6 cellular contexts compared by ENCODE assay signal in genomic region chr7:6830026-6830425, GRCh38. TPM values are rescaled to one million over a fixed set of nuclear protein-coding genes. Genes with fewer than 3 reads are reported as not detected.
DNase-seq lines count a peak whose midpoint lies in the region; TF ChIP-seq lines count a peak whose summit lies in the region.
"Not testable (repeated sequence)": the region's sequence is repeated elsewhere in the genome, so short reads cannot be mapped to it uniquely, and the experiment has no call there.

No MANE protein-coding gene starts in this region.

- TF ChIP-seq POLR2A in NB4 (IDR thresholded peaks at IDR 0.05; ENCODE audit: extremely low read depth, insufficient read length), result not testable (repeated sequence)

- H3K23ac ChIP-seq in trophoblast cell (ENCODE audit: low read length), result not testable (repeated sequence)

- H3K4ac ChIP-seq in trophoblast cell (ENCODE audit: low read depth, low read length), result not testable (repeated sequence)

- not testable (repeated sequence) for H3K9me3 ChIP-seq in trophoblast cell (ENCODE audit: insufficient read depth, low read depth, low read length)

- H3K9ac ChIP-seq in trophoblast cell (ENCODE audit: low read length), result not testable (repeated sequence)

- TF ChIP-seq CTCF in AG10803 (conservative IDR thresholded peaks at IDR 0.05; ENCODE audit: low read length); NB4 (IDR thresholded peaks at IDR 0.05; ENCODE audit: low read depth, low read length): not testable (repeated sequence)

- H4K91ac ChIP-seq in trophoblast cell (ENCODE audit: low read depth, low read length), result not testable (repeated sequence)

- not testable (repeated sequence) for H3K4me1 ChIP-seq in trophoblast cell (ENCODE audit: control insufficient read depth in 1 of 2, insufficient read depth in 2 of 2, low read length in 2 of 2)

- not testable (repeated sequence) for H3K4me3 ChIP-seq in AG10803 (ENCODE audit: low read length); NB4 (ENCODE audit: low read depth, low read length); trophoblast cell (ENCODE audit: low read depth, low read length)

- not testable (repeated sequence) for H3K27me3 ChIP-seq in trophoblast cell (ENCODE audit: insufficient read depth, low read length)

- not testable (repeated sequence) for H4K12ac ChIP-seq in trophoblast cell (ENCODE audit: low read depth, low read length)

- not testable (repeated sequence) for H2BK12ac ChIP-seq in trophoblast cell (ENCODE audit: low read length)

- not testable (repeated sequence) for H4K8ac ChIP-seq in trophoblast cell (ENCODE audit: low read depth, low read length)

- DNase-seq in AG10803 (ENCODE audit: low read depth), result peak; percentile 6
- DNase-seq in EH (ENCODE audit: low read depth), result peak; percentile 16
- peak; percentile 27 for DNase-seq in LHCN-M2 (ENCODE audit: low read depth)
- DNase-seq in NB4 (ENCODE audit: low read depth), result peak; percentile 17
- DNase-seq in astrocyte of the hippocampus (ENCODE audit: low read depth, low spot score), result peak; percentile 26
- DNase-seq in trophoblast cell, result peak; percentile 31 to 68

- not testable (repeated sequence) for H2BK5ac ChIP-seq in trophoblast cell (ENCODE audit: low read depth, low read length, poor library complexity)

- H3K36me3 ChIP-seq in trophoblast cell (ENCODE audit: control insufficient read depth in 1 of 2, insufficient read depth in 2 of 2, low read length in 2 of 2), result not testable (repeated sequence)

- not testable (repeated sequence) for H3K14ac ChIP-seq in trophoblast cell (ENCODE audit: low read length)

- H3K18ac ChIP-seq in trophoblast cell (ENCODE audit: low read length), result not testable (repeated sequence)

- not testable (repeated sequence) for H2AFZ ChIP-seq in trophoblast cell (ENCODE audit: insufficient read depth, low read length, poor library complexity)

- H2AK5ac ChIP-seq in trophoblast cell (ENCODE audit: low read length), result not testable (repeated sequence)

- not testable (repeated sequence) for H3K27ac ChIP-seq in trophoblast cell (ENCODE audit: low read depth, low read length)

- H3K79me2 ChIP-seq in trophoblast cell (ENCODE audit: control insufficient read depth, insufficient read depth, low read length, poor library complexity), result not testable (repeated sequence)

- H2BK120ac ChIP-seq in trophoblast cell (ENCODE audit: insufficient read depth, low read length, poor library complexity), result not testable (repeated sequence)

- not testable (repeated sequence) for H3K79me1 ChIP-seq in trophoblast cell (ENCODE audit: low read length)

- H3K4me2 ChIP-seq in trophoblast cell (ENCODE audit: low read length), result not testable (repeated sequence)

- WGBS in trophoblast cell (ENCODE audit: extremely low coverage, insufficient coverage, insufficient read length), result no CpG with 5 or more reads among the region's 6 CpGs

RNA-seq across cellular contexts. Expression of gene CCZ1B, which starts 4.0 kb away (rescaled TPM):
- total RNA-seq in LHCN-M2 (2014; rRNA removed), result 19.7 and 21.1 TPM in 2 replicates
- 48.1 TPM for polyA plus RNA-seq in LHCN-M2 (2012)
- polyA plus RNA-seq in trophoblast cell (2013), result 11.3 and 11.9 TPM in 2 replicates
